1 cellular context compared by ENCODE assay signal in the genomic region with DNA sequence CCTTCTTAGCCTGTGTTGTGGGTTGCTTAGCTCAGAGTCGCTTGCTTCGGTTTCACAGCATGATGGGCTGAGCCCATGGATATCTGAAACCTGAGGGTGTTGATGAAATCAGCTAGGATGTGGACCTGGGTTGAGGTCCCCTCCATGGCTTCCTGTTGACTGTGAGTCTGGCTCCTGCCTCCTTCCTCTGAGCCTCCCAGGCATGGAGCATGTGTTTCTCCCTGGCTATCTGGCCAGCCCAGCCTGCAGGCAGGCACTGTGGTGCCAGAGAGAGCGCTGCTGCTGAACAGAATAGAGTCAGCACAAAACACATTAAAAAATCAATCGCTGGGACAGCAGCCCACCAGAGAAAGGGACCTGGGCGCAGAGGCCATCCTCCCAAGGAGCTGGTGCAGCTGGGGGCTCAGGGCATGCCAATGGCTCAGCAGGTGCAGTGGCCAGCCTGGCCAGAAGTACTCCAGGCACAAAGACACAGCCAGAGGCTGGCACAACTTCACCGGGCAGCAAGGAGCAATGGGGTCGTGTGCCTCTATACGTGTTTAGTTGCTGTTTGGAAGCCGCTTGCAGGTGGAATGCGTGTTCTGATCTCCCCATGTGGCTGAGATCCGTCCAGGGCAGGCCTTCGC.
TF ChIP-seq lines count a peak whose summit lies in the region.

No MANE protein-coding gene starts in this region.

TF ChIP-seq in SK-N-SH treated with all-trans-retinoic acid at 6 μM for 48 hours, 23 proteins besides CTCF, POLR2A, EP300 and RAD21:
- TF ChIP-seq, protein P1, sequence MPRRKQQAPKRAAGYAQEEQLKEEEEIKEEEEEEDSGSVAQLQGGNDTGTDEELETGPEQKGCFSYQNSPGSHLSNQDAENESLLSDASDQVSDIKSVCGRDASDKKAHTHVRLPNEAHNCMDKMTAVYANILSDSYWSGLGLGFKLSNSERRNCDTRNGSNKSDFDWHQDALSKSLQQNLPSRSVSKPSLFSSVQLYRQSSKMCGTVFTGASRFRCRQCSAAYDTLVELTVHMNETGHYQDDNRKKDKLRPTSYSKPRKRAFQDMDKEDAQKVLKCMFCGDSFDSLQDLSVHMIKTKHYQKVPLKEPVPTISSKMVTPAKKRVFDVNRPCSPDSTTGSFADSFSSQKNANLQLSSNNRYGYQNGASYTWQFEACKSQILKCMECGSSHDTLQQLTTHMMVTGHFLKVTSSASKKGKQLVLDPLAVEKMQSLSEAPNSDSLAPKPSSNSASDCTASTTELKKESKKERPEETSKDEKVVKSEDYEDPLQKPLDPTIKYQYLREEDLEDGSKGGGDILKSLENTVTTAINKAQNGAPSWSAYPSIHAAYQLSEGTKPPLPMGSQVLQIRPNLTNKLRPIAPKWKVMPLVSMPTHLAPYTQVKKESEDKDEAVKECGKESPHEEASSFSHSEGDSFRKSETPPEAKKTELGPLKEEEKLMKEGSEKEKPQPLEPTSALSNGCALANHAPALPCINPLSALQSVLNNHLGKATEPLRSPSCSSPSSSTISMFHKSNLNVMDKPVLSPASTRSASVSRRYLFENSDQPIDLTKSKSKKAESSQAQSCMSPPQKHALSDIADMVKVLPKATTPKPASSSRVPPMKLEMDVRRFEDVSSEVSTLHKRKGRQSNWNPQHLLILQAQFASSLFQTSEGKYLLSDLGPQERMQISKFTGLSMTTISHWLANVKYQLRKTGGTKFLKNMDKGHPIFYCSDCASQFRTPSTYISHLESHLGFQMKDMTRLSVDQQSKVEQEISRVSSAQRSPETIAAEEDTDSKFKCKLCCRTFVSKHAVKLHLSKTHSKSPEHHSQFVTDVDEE (CRISPR knock-in tag; IDR thresholded peaks at IDR 0.05) = no peak
- TF ChIP-seq ZNF70 (CRISPR knock-in tag; IDR thresholded peaks at IDR 0.05) (no peak), RARB (CRISPR knock-in tag; IDR thresholded peaks at IDR 0.05) (no peak), BACH2 (CRISPR knock-in tag; IDR thresholded peaks at IDR 0.05; ENCODE audit: borderline replicate concordance) (no peak), TCF4 (CRISPR knock-in tag; IDR thresholded peaks at IDR 0.05; ENCODE audit: borderline replicate concordance) (no peak), ZFP3 (CRISPR knock-in tag; IDR thresholded peaks at IDR 0.05) (no peak), CSDC2 (CRISPR knock-in tag; IDR thresholded peaks at IDR 0.05) (no peak), ZNF565 (CRISPR knock-in tag; conservative IDR thresholded peaks at IDR 0.05; ENCODE audit: low read depth) (no peak), SNAI2 (CRISPR knock-in tag; IDR thresholded peaks at IDR 0.05) (no peak), ZNF8 (CRISPR knock-in tag; IDR thresholded peaks at IDR 0.05) (no peak), GLIS3 (CRISPR knock-in tag; IDR thresholded peaks at IDR 0.05) (no peak), ZFP30 (CRISPR knock-in tag; IDR thresholded peaks at IDR 0.05) (no peak), ARNTL (CRISPR knock-in tag; IDR thresholded peaks at IDR 0.05; ENCODE audit: borderline replicate concordance, low read depth) (no peak), ISL1 (CRISPR knock-in tag; IDR thresholded peaks at IDR 0.05) (no peak), TOX (CRISPR knock-in tag; IDR thresholded peaks at IDR 0.05; ENCODE audit: borderline replicate concordance) (no peak), OSR1 (CRISPR knock-in tag; IDR thresholded peaks at IDR 0.05) (no peak)
- TF ChIP-seq, protein P2, sequence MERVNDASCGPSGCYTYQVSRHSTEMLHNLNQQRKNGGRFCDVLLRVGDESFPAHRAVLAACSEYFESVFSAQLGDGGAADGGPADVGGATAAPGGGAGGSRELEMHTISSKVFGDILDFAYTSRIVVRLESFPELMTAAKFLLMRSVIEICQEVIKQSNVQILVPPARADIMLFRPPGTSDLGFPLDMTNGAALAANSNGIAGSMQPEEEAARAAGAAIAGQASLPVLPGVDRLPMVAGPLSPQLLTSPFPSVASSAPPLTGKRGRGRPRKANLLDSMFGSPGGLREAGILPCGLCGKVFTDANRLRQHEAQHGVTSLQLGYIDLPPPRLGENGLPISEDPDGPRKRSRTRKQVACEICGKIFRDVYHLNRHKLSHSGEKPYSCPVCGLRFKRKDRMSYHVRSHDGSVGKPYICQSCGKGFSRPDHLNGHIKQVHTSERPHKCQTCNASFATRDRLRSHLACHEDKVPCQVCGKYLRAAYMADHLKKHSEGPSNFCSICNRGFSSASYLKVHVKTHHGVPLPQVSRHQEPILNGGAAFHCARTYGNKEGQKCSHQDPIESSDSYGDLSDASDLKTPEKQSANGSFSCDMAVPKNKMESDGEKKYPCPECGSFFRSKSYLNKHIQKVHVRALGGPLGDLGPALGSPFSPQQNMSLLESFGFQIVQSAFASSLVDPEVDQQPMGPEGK (CRISPR knock-in tag; IDR thresholded peaks at IDR 0.05; ENCODE audit: borderline replicate concordance) = no peak
- TF ChIP-seq, protein P3, sequence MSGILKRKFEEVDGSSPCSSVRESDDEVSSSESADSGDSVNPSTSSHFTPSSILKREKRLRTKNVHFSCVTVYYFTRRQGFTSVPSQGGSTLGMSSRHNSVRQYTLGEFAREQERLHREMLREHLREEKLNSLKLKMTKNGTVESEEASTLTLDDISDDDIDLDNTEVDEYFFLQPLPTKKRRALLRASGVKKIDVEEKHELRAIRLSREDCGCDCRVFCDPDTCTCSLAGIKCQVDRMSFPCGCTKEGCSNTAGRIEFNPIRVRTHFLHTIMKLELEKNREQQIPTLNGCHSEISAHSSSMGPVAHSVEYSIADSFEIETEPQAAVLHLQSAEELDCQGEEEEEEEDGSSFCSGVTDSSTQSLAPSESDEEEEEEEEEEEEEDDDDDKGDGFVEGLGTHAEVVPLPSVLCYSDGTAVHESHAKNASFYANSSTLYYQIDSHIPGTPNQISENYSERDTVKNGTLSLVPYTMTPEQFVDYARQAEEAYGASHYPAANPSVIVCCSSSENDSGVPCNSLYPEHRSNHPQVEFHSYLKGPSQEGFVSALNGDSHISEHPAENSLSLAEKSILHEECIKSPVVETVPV (CRISPR knock-in tag; IDR thresholded peaks at IDR 0.05) = no peak
- TF ChIP-seq, protein P4, sequence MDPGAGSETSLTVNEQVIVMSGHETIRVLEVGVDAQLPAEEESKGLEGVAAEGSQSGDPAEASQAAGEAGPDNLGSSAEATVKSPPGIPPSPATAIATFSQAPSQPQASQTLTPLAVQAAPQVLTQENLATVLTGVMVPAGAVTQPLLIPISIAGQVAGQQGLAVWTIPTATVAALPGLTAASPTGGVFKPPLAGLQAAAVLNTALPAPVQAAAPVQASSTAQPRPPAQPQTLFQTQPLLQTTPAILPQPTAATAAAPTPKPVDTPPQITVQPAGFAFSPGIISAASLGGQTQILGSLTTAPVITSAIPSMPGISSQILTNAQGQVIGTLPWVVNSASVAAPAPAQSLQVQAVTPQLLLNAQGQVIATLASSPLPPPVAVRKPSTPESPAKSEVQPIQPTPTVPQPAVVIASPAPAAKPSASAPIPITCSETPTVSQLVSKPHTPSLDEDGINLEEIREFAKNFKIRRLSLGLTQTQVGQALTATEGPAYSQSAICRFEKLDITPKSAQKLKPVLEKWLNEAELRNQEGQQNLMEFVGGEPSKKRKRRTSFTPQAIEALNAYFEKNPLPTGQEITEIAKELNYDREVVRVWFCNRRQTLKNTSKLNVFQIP (CRISPR knock-in tag; IDR thresholded peaks at IDR 0.05; ENCODE audit: borderline replicate concordance, low read depth) = no peak
